ENCODE assay signal across 8 cellular contexts in the genomic region with DNA sequence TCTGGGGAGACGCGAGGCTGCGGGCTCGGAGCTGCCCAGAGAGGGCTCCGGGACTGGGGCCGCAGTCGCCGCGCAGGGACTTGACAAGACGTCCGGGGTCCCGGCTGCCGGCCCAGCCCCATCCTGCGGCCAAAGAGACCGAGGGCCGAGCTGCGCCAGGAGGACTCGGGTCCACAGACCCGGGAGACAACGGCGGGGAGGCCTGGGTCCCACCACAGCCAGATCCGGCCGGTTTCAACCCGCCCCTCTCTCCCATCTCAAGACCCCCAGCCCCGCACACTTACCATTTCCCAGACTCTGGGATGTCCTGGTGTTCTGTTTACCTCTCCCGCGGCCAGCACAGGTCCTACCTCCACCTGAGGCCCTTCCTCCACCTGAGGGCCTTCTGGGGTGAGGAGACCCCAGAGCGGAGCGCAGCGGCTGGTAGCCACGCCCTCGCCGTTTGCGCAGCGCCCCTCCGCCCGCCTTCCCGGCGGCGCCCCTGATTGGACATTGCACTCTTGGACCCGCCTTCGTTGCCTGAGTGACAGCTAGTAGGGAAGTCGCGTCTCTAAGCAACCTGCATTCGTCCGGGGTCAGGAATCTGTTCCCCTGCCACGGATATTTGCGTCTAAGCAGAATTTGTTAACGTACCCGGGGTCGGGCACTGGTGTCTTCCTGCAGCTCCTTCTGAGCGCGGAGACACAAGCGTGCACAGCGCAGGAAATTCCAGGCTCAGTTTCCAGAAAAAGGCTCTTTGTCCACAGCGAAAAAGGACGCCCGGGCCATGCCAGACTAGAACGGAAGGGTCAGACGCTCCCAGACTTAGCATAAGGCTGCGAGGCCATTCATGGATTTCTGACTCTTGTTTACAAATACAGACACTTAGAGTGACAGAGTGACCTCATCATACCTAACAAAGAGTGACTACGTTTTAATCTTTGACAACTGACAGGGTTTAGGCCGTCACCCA. TPM values are rescaled to one million over a fixed set of nuclear protein-coding genes. Genes with fewer than 3 reads are reported as not detected.
DNase-seq lines count a peak whose midpoint lies in the region; ATAC-seq and TF ChIP-seq lines count a peak whose summit lies in the region.

Gene ZNF709, minus strand, starts transcription at position 446 of the 952 bp plus-strand sequence. Its CDS starts 159 bp downstream, at position 287.

- H3K4me3 Mint-ChIP-seq in T-cell: peak within 1 kb of the TSS; percentile 90 to 92 (median 91)

- POLR2A ChIA-PET in HEK293T (lab: Yijun Ruan, JAX): interaction anchor here (0.9 to 1.5 kb wide), 5 partner anchors 10 to 119 kb away, joined by 3 to 8 read pairs (median 4); partner anchors contain the start of genes ZNF442 and ZNF564
- POLR2A ChIA-PET in T-cell (lab: Charles Lee): no interaction called here

- H3K27me3 ChIP-seq in left ventricle myocardium inferior (ENCODE audit: low read depth) (no peaks in the 10 kb centered on the region), upper lobe of left lung (no peaks in the 10 kb centered on the region)

- H3K9me3 ChIP-seq in left ventricle myocardium inferior (replicated peaks) (no peaks in the 10 kb centered on the region), upper lobe of left lung (no peaks in the 10 kb centered on the region)

- H3K27ac Mint-ChIP-seq in T-cell: peak within 1 kb of the TSS; percentile 82 to 95

- no peaks in the 10 kb centered on the region for H3K36me3 Mint-ChIP-seq in T-cell

- intact Hi-C loops in left ventricle myocardium inferior (cut with micrococcal nuclease) (no loop called here), posterior vena cava (cut with DNase I) (no loop called here)

- no peak for TF ChIP-seq EP300 in upper lobe of left lung (IDR thresholded peaks at IDR 0.05)

- H3K27ac ChIP-seq in left ventricle myocardium inferior (replicated peaks) (peak within 1 kb of the TSS; percentile 78), upper lobe of left lung (peak within 1 kb of the TSS; percentile 65 to 84 (median 78))

- DNase-seq in GM04504 (ENCODE audit: low read depth) (peak; percentile 62), HEK293T (ENCODE audit: extremely low spot score) (peak; percentile 94), NCI-H1105 treated with DMSO at 0.1 percent for 48 hours (lab: John Stamatoyannopoulos, UW) (peak; percentile 95), T-cell (peak; percentile 68 to 92 (median 82)), amygdala (lab: John Stamatoyannopoulos, UW) (peak; percentile 39 to 94 (median 84)), left ventricle myocardium inferior (peak; percentile 91), posterior vena cava (ENCODE audit: low spot score) (peak; percentile 96), upper lobe of left lung (peak; percentile 93 to 95)

- peaks cover 26% of the 10 kb centered on the region for H3K4me1 ChIP-seq in left ventricle myocardium inferior
- peaks cover 6 to 27% (median 18%) of the 10 kb centered on the region in 4 donors for H3K4me1 ChIP-seq in upper lobe of left lung

- H3K36me3 ChIP-seq in left ventricle myocardium inferior (no peaks in the 10 kb centered on the region), upper lobe of left lung (no peaks in the 10 kb centered on the region)

- peak in 3 of 4 donors; percentile 44 to 71 (median 70) for TF ChIP-seq POLR2A in upper lobe of left lung (IDR thresholded peaks at IDR 0.05)

- TF ChIP-seq CTCF in left ventricle myocardium inferior (IDR thresholded peaks at IDR 0.05; ENCODE audit: borderline replicate concordance) (no peak), upper lobe of left lung (IDR thresholded peaks at IDR 0.05) (no peak)

- H3K4me1 Mint-ChIP-seq in T-cell: peaks cover 30 to 34% (median 31%) of the 10 kb centered on the region in 3 donors

- CTCF ChIA-PET in HEK293T (lab: Yijun Ruan, JAX) (interaction anchor here (0.7 kb wide), 1 partner anchor 1058 kb away, joined by 3 read pairs; no protein-coding TSS in a partner anchor), T-cell (lab: Charles Lee) (interaction anchor here in 1 of 2 donors (1.0 kb wide), 1 partner anchor 496 kb away, joined by 3 read pairs; no protein-coding TSS in a partner anchor)

- H3K9me3 Mint-ChIP-seq in T-cell: no peaks in the 10 kb centered on the region

- 0 to 2% methylated on average over 23 to 41 of the region's 63 CpGs for WGBS in upper lobe of left lung, 2 donors

- peak; percentile 97 to 99 (median 99) for ATAC-seq in T-cell (replicated peaks in 1 of 4)
- peak; percentile 95 to 100 for ATAC-seq in upper lobe of left lung (ENCODE audit: low FRiP score in 2 of 2)

- no peaks in the 10 kb centered on the region for H3K27me3 Mint-ChIP-seq in T-cell

- peak within 1 kb of the TSS; percentile 84 for H3K4me3 ChIP-seq in left ventricle myocardium inferior
- peak within 1 kb of the TSS; percentile 68 to 86 (median 84) for H3K4me3 ChIP-seq in upper lobe of left lung

TF ChIP-seq in HEK293T, 16 proteins besides CTCF, POLR2A, EP300 and RAD21:
- TF ChIP-seq L3MBTL2 (conservative IDR thresholded peaks at IDR 0.05) (0 out of 2 replicates have a peak, but pooled peaks have one; percentile 11), SUZ12 (IDR thresholded peaks at IDR 0.05) (no peak), ARNT (IDR thresholded peaks at IDR 0.05) (no peak), PKNOX1 (IDR thresholded peaks at IDR 0.05) (peak; percentile 99)

RNA-seq across cellular contexts. Expression of gene ZNF709, which starts in this region (rescaled TPM):
- 1 to 10 TPM; 2.4 to 5.3 (median 5.1) TPM for total RNA-seq in T-cell
- total RNA-seq in left ventricle myocardium inferior: 1.1 TPM
- 1 to 10 TPM; 2.9 to 3.0 TPM for total RNA-seq in posterior vena cava
- total RNA-seq in upper lobe of left lung: 10 to 100 TPM in 1 of 6 donors, 1 to 10 TPM in 5; 1.9 to 11.2 (median 2.5) TPM

Comparison
In these comparisons a context has a peak if more than half of its experiments do, and no peak if none do; other contexts are left out.
1. Peak in every context shown above with its lines: DNase-seq, ATAC-seq, H3K4me3 ChIP-seq and H3K27ac ChIP-seq.